In the genomic region with DNA sequence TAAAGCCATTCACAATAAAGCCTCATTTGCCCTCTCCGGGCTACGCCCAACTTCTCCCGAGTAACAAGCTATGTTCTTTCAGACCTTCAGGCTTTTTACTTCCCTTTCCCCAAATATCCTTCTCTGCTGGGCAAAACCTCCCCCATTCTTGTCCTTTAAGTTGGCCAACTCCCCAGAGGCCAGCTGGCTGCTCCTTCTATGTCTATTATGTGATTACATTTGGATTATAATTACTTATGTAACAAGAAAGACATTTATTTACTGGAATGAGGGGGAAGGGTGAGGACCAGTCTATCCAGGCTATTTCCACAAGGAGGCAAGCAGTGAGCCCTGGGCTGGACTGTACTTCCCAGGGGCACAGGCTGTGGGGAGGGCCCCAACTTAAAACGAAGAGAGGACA, we compare ENCODE assay signal across 13 cellular contexts.
DNase-seq lines count a peak whose midpoint lies in the region; ATAC-seq, FAIRE-seq and TF ChIP-seq lines count a peak whose summit lies in the region.
"Had no signal": no experiment of that assay in that cellular context is flagged by ENCODE, and none has a peak within 500 bp of the region (broad histone marks: within the 10 kb centered on the region; RNA-seq: fewer than 3 reads in every experiment).

No MANE protein-coding gene starts in this region.

- no peak overlapping the region for H3K27ac ChIP-seq in A549
- no peak overlapping the region for H3K27ac ChIP-seq in astrocyte (ENCODE audit: low read depth, low read length)
- no peak overlapping the region for H3K27ac ChIP-seq in effector memory CD4-positive, alpha-beta T cell (ENCODE audit: insufficient read depth, low read length, poor library complexity, severe bottlenecking)

- peaks cover 78% of the 10 kb centered on the region for H3K79me2 ChIP-seq in astrocyte (ENCODE audit: insufficient read depth, low read length)

- H3K27me3 Mint-ChIP-seq in astrocyte (ENCODE audit: low read depth, unreplicated experiment), result no peaks in the 10 kb centered on the region
- H3K27me3 Mint-ChIP-seq: CD8-positive, alpha-beta memory T cell had no signal

- peaks cover 46% of the 10 kb centered on the region for H3K4me1 Mint-ChIP-seq in astrocyte (ENCODE audit: low read depth, unreplicated experiment)

- peaks cover 1% of the 10 kb centered on the region for H3K36me3 Mint-ChIP-seq in astrocyte (ENCODE audit: low read depth, unreplicated experiment)

- H3K4me2 ChIP-seq in A549, result 0 out of 3 replicates have a peak overlapping the region, but pooled peaks have one; percentile 6
- no peak overlapping the region for H3K4me2 ChIP-seq in astrocyte (ENCODE audit: low read length)

- CTCF ChIA-PET in A549 (lab: Yijun Ruan, JAX), result interaction anchor here (1.5 kb wide), 1 partner anchor 88 kb away, joined by 3 read pairs; no protein-coding TSS in a partner anchor

- H3K36me3 ChIP-seq in HAP-1 (replicated peaks), result no peaks in the 10 kb centered on the region
- no peaks in the 10 kb centered on the region for H3K36me3 ChIP-seq in astrocyte (ENCODE audit: insufficient read depth, low read length)
- H3K36me3 ChIP-seq in effector memory CD4-positive, alpha-beta T cell (ENCODE audit: control insufficient read depth, insufficient read depth, low read length), result no peaks in the 10 kb centered on the region

- DNase-seq in A549 (ENCODE audit: low read depth in 1 of 2, low spot score in 1 of 2), result no peak
- DNase-seq in HAP-1 (ENCODE audit: low spot score in 2 of 2), result peak; percentile 17 to 66
- no peak for DNase-seq in astrocyte (ENCODE audit: low read depth)
- no peak for DNase-seq in effector memory CD4-positive, alpha-beta T cell
- no peak for DNase-seq in GDM1 (lab: John Stamatoyannopoulos, UW)
- DNase-seq: activated T-cell treated with anti-CD3 and anti-CD28 coated beads for 4 hours; CD8-positive, alpha-beta memory T cell; dermis blood vessel endothelial cell; NCI-H1092 treated with DMSO at 0.1 percent for 48 hours; occipital lobe had no signal

- H3K4me1 ChIP-seq in A549 (peaks cover 30% of the 10 kb centered on the region; the same call in 2 of the 3 replicates), HAP-1 (peaks cover 16% of the 10 kb centered on the region), astrocyte (ENCODE audit: insufficient read depth, low read length) (peaks cover 11% of the 10 kb centered on the region), mononuclear cell (ENCODE audit: insufficient read depth, low read length) (peaks cover 79% of the 10 kb centered on the region)
- peaks cover 18% of the 10 kb centered on the region for H3K4me1 ChIP-seq in effector memory CD4-positive, alpha-beta T cell (ENCODE audit: control insufficient read depth, insufficient read depth, low read length, poor library complexity, severe bottlenecking)

- no peak for TF ChIP-seq CTCF in A549 (IDR thresholded peaks at IDR 0.05)
- no peak for TF ChIP-seq CTCF in astrocyte (IDR thresholded peaks at IDR 0.05; ENCODE audit: insufficient read depth, low read depth, low read length)

- H3K4me3 ChIP-seq in A549 (no peak overlapping the region), HAP-1 (no peak overlapping the region), astrocyte (ENCODE audit: insufficient read depth, low read depth, low read length) (no peak overlapping the region), mononuclear cell (ENCODE audit: low read length) (peak overlapping the region; percentile 23)
- H3K4me3 ChIP-seq in effector memory CD4-positive, alpha-beta T cell (ENCODE audit: insufficient read depth, low read depth, low read length, poor library complexity, severe bottlenecking), result no peak overlapping the region

- WGBS in A549 (ENCODE audit: missing lambda C conversion rate), result 75% methylated on average over 4 of the region's 4 CpGs

- H2AFZ ChIP-seq in astrocyte (ENCODE audit: low read depth, low read length), result no peak overlapping the region

- TF ChIP-seq RAD21 in A549 (conservative IDR thresholded peaks at IDR 0.05 in 1 of 2, IDR thresholded peaks at IDR 0.05 in 1 of 2), result no peak

- H4K20me1 ChIP-seq in astrocyte (ENCODE audit: insufficient read depth, low read length), result peaks cover 80% of the 10 kb centered on the region

- H3K9me3 ChIP-seq in A549, result no peaks in the 10 kb centered on the region
- H3K9me3 ChIP-seq in HAP-1, result no peaks in the 10 kb centered on the region
- H3K9me3 ChIP-seq in astrocyte (ENCODE audit: insufficient read depth, low read depth, low read length), result no peaks in the 10 kb centered on the region
- H3K9me3 ChIP-seq in mononuclear cell (ENCODE audit: low read depth, low read length), result no peaks in the 10 kb centered on the region
- no peaks in the 10 kb centered on the region for H3K9me3 ChIP-seq in effector memory CD4-positive, alpha-beta T cell (ENCODE audit: control insufficient read depth, low read length)

- TF ChIP-seq POLR2A in A549 (IDR thresholded peaks at IDR 0.05; ENCODE audit: low read length), result no peak

- no peak overlapping the region for H3K27ac Mint-ChIP-seq in astrocyte (ENCODE audit: unreplicated experiment)

- H3K4me3 Mint-ChIP-seq in astrocyte (ENCODE audit: unreplicated experiment), result peak overlapping the region; percentile 64
- H3K4me3 Mint-ChIP-seq: CD8-positive, alpha-beta memory T cell had no signal

- ATAC-seq in A549, result peak in 1 of 2 experiments; percentile 49; a peak in 2 of 6 replicates
- no peak for ATAC-seq in HG03342 (IDR thresholded peaks at IDR 0.05; ENCODE audit: unreplicated experiment)
- no peak for ATAC-seq in GM21515 (IDR thresholded peaks at IDR 0.05; ENCODE audit: unreplicated experiment)

- H3K9me3 Mint-ChIP-seq in astrocyte (ENCODE audit: unreplicated experiment), result no peaks in the 10 kb centered on the region
- H3K9me3 Mint-ChIP-seq: CD8-positive, alpha-beta memory T cell had no signal

- POLR2A ChIA-PET in A549 (lab: Yijun Ruan, JAX), result no interaction called here

- in situ Hi-C loops in HAP-1 (cut with MboI; ENCODE audit: low sequenced_read_pairs), result no loop called here

- no peak overlapping the region for H3K9ac ChIP-seq in astrocyte (ENCODE audit: low read length)

- no peak for TF ChIP-seq EP300 in A549 (IDR thresholded peaks at IDR 0.05)

- no peaks in the 10 kb centered on the region for H3K27me3 ChIP-seq in HAP-1 (ENCODE audit: low read depth)
- H3K27me3 ChIP-seq in astrocyte (ENCODE audit: insufficient read depth, low read length), result no peaks in the 10 kb centered on the region
- no peaks in the 10 kb centered on the region for H3K27me3 ChIP-seq in mononuclear cell (ENCODE audit: insufficient read depth, low read length)
- no peaks in the 10 kb centered on the region for H3K27me3 ChIP-seq in effector memory CD4-positive, alpha-beta T cell (replicated peaks; ENCODE audit: control insufficient read depth, insufficient read depth, low read length, poor library complexity, severe bottlenecking)

- FAIRE-seq in A549 (lab: Jason Lieb, UNC) (no peak), astrocyte (lab: Jason Lieb, UNC) (no peak)

TF ChIP-seq in A549, 52 proteins besides CTCF, POLR2A, EP300 and RAD21 (continues in another document):
- TF ChIP-seq, protein P1, sequence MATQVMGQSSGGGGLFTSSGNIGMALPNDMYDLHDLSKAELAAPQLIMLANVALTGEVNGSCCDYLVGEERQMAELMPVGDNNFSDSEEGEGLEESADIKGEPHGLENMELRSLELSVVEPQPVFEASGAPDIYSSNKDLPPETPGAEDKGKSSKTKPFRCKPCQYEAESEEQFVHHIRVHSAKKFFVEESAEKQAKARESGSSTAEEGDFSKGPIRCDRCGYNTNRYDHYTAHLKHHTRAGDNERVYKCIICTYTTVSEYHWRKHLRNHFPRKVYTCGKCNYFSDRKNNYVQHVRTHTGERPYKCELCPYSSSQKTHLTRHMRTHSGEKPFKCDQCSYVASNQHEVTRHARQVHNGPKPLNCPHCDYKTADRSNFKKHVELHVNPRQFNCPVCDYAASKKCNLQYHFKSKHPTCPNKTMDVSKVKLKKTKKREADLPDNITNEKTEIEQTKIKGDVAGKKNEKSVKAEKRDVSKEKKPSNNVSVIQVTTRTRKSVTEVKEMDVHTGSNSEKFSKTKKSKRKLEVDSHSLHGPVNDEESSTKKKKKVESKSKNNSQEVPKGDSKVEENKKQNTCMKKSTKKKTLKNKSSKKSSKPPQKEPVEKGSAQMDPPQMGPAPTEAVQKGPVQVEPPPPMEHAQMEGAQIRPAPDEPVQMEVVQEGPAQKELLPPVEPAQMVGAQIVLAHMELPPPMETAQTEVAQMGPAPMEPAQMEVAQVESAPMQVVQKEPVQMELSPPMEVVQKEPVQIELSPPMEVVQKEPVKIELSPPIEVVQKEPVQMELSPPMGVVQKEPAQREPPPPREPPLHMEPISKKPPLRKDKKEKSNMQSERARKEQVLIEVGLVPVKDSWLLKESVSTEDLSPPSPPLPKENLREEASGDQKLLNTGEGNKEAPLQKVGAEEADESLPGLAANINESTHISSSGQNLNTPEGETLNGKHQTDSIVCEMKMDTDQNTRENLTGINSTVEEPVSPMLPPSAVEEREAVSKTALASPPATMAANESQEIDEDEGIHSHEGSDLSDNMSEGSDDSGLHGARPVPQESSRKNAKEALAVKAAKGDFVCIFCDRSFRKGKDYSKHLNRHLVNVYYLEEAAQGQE (IDR thresholded peaks at IDR 0.05), result no peak
- TF ChIP-seq HOXB13 (CRISPR knock-in tag; IDR thresholded peaks at IDR 0.05; ENCODE audit: low read depth) (no peak), FOSB (CRISPR knock-in tag; IDR thresholded peaks at IDR 0.05) (no peak), HOXB5 (CRISPR knock-in tag; IDR thresholded peaks at IDR 0.05) (no peak), HEYL (CRISPR knock-in tag; IDR thresholded peaks at IDR 0.05) (no peak), PHF8 (IDR thresholded peaks at IDR 0.05; ENCODE audit: borderline replicate concordance, low read depth) (no peak), KDM1A (IDR thresholded peaks at IDR 0.05; ENCODE audit: low read depth) (no peak), ZC3H11A (IDR thresholded peaks at IDR 0.05) (no peak), HOXA7 (CRISPR knock-in tag; IDR thresholded peaks at IDR 0.05) (no peak), CEBPB (IDR thresholded peaks at IDR 0.05) (no peak), MAZ (IDR thresholded peaks at IDR 0.05; ENCODE audit: borderline replicate concordance, low read depth, low read length) (no peak), SREBF2 (IDR thresholded peaks at IDR 0.05) (no peak), ZFP36 (IDR thresholded peaks at IDR 0.05; ENCODE audit: borderline replicate concordance, partially characterized antibody) (no peak), ESRRA (IDR thresholded peaks at IDR 0.05; ENCODE audit: borderline replicate concordance, low read length) (no peak)
- TF ChIP-seq, protein P2, sequence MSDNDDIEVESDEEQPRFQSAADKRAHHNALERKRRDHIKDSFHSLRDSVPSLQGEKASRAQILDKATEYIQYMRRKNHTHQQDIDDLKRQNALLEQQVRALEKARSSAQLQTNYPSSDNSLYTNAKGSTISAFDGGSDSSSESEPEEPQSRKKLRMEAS (IDR thresholded peaks at IDR 0.05), result no peak

Comparison
In these comparisons a context has a peak if more than half of its experiments do, and no peak if none do; other contexts are left out.
1. DNase-seq: peak in HAP-1 (2 of 2); none in A549 (0 of 2), astrocyte (single experiment), effector memory CD4-positive, alpha-beta T cell (0 of 3) and GDM1 (single experiment).